In genomic region chr22:40479126-40479800, GRCh38 we compare ENCODE assay signal across 13 cellular contexts.
DNase-seq lines count a peak whose midpoint lies in the region; FAIRE-seq and TF ChIP-seq lines count a peak whose summit lies in the region.
"Had no signal": no experiment of that assay in that cellular context is flagged by ENCODE, and none has a peak within 500 bp of the region (broad histone marks: within the 10 kb centered on the region; RNA-seq: fewer than 3 reads in every experiment).

No MANE protein-coding gene starts in this region.

- peak; percentile 62 for TF ChIP-seq CTCF in chondrocyte (IDR thresholded peaks at IDR 0.05)
- no peak for TF ChIP-seq CTCF in progenitor cell of endocrine pancreas (IDR thresholded peaks at IDR 0.05; ENCODE audit: unreplicated experiment)

- no peak overlapping the region for H3K27ac Mint-ChIP-seq in chondrocyte (ENCODE audit: unreplicated experiment)
- peak overlapping the region; percentile 71 for H3K27ac Mint-ChIP-seq in progenitor cell of endocrine pancreas
- H3K27ac Mint-ChIP-seq: CD8-positive, alpha-beta T cell had no signal

- H3K4me1 Mint-ChIP-seq in chondrocyte (ENCODE audit: low read depth) (peaks cover 47% of the 10 kb centered on the region), progenitor cell of endocrine pancreas (ENCODE audit: low read depth) (peaks cover 16% of the 10 kb centered on the region)

- FAIRE-seq in G401.6 (lab: Jason Lieb, UNC) (peak; percentile 60), GM12892 (lab: Jason Lieb, UNC) (no peak)

- DNase-seq in NCI-H146 (lab: John Stamatoyannopoulos, UW) (peak; percentile 86), chondrocyte (ENCODE audit: low spot score) (no peak), progenitor cell of endocrine pancreas (ENCODE audit: low spot score, unreplicated experiment) (no peak), GM12892 (ENCODE audit: insufficient read length) (no peak), hippocampal formation (lab: John Stamatoyannopoulos, UW) (no peak)
- no peak for DNase-seq in activated CD4-positive, CD25-positive, alpha-beta regulatory T cell treated with anti-CD3 and anti-CD28 coated beads, Interleukin-2, amount 50 U/mL, for 72 hours
- DNase-seq: activated naive CD4-positive, alpha-beta T cell; CD8-positive, alpha-beta T cell; GF-D8; KBM-7; NCI-H2081; stimulated activated CD4-positive, alpha-beta T cell treated with anti-CD3 and anti-CD28 coated beads, Interleukin-15, amount 100 ng/mL, for 24 hours had no signal

- no peaks in the 10 kb centered on the region for H3K36me3 Mint-ChIP-seq in chondrocyte (ENCODE audit: low read depth)
- peaks cover 4% of the 10 kb centered on the region for H3K36me3 Mint-ChIP-seq in progenitor cell of endocrine pancreas (ENCODE audit: insufficient read depth)

- TF ChIP-seq POLR2A in GM12892 (IDR thresholded peaks at IDR 0.05; ENCODE audit: low read depth, low read length): no peak

- H3K27me3 Mint-ChIP-seq in chondrocyte (ENCODE audit: low read depth) (no peaks in the 10 kb centered on the region), progenitor cell of endocrine pancreas (no peaks in the 10 kb centered on the region)

- H3K9me3 Mint-ChIP-seq in chondrocyte (ENCODE audit: low read depth) (no peaks in the 10 kb centered on the region), progenitor cell of endocrine pancreas (ENCODE audit: low read depth) (no peaks in the 10 kb centered on the region)
- H3K9me3 Mint-ChIP-seq: CD8-positive, alpha-beta T cell had no signal

- H3K4me3 Mint-ChIP-seq in chondrocyte (ENCODE audit: unreplicated experiment) (no peak overlapping the region), progenitor cell of endocrine pancreas (ENCODE audit: low read depth) (no peak overlapping the region)
- H3K4me3 Mint-ChIP-seq: CD8-positive, alpha-beta T cell had no signal
